In the genomic region with DNA sequence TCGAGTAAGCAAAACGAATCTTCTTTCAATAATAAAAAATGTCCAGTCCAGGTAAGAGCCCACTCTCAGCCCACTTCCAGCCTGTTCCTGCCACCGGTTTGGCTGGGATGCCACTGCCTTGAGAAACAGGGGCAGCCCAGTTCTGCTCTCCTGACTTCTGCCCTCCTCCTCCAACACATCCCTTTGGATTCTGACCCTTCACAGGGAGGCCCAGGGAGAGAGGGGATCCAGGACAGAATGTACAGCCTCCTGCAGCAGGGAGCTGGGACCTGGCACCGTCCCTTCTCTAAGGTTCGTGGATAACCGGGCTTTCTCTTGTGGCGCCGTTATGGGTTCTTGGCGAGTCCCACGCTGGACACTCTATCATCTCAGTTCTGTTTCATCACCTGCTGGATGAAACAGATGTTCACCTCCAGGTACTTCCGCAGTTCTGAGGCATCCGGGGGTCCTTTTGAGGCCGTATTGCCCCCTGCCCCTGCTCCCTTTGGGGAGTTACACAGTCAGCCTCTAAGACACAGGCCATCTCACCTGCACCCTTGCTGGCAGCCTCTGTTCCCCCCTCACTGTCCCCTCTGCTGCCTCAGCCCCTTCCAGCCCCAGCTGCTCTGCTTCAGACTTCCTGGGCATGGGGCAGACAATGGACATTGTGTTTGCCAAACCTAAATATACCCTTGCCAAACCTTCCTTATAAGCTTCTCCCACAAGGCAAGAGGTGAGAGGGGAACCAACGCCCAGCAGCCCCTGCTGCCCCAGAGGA, we compare ENCODE assay signal across 23 cellular contexts.
DNase-seq lines count a peak whose midpoint lies in the region; TF ChIP-seq lines count a peak whose summit lies in the region.
"Had no signal": no experiment of that assay in that cellular context is flagged by ENCODE, and none has a peak within 500 bp of the region (broad histone marks: within the 10 kb centered on the region; RNA-seq: fewer than 3 reads in every experiment).

No MANE protein-coding gene starts in this region.

- H3K27ac ChIP-seq in coronary artery, result no peak overlapping the region
- H3K27ac ChIP-seq: C4-2B had no signal

- no peak overlapping the region for H3K4me3 ChIP-seq in coronary artery
- H3K4me3 ChIP-seq: GM23338 had no signal

- H3K27ac Mint-ChIP-seq in brain (peak overlapping the region in 4 of 5 experiments; percentile 59 to 87 (median 80)), type B pancreatic cell (no peak overlapping the region)
- H3K27ac Mint-ChIP-seq: B cell; CD8-positive, alpha-beta memory T cell; GM23338; H9 had no signal

- H3K36me3 Mint-ChIP-seq in brain (no peaks in the 10 kb centered on the region), type B pancreatic cell (no peaks in the 10 kb centered on the region)
- H3K36me3 Mint-ChIP-seq: CD8-positive, alpha-beta memory T cell had no signal

- peaks cover 0 to 2% (median 0%) of the 10 kb centered on the region in 5 experiments for H3K9me3 Mint-ChIP-seq in brain
- H3K9me3 Mint-ChIP-seq in type B pancreatic cell, result no peaks in the 10 kb centered on the region
- H3K9me3 Mint-ChIP-seq: CD8-positive, alpha-beta memory T cell; GM23338; H9 had no signal

- no peak for TF ChIP-seq CTCF in brain (conservative IDR thresholded peaks at IDR 0.05)
- no peak for TF ChIP-seq CTCF in coronary artery (IDR thresholded peaks at IDR 0.05)
- TF ChIP-seq CTCF in type B pancreatic cell (conservative IDR thresholded peaks at IDR 0.05), result no peak

- H3K4me3 Mint-ChIP-seq in brain (no peak overlapping the region), type B pancreatic cell (no peak overlapping the region)
- H3K4me3 Mint-ChIP-seq: B cell; CD8-positive, alpha-beta memory T cell; GM23338; H9 had no signal

- H3K4me1 Mint-ChIP-seq in brain (peaks cover 41% of the 10 kb centered on the region), type B pancreatic cell (ENCODE audit: unreplicated experiment) (peaks cover 10% of the 10 kb centered on the region)
- H3K4me1 Mint-ChIP-seq: B cell; CD8-positive, alpha-beta memory T cell; GM23338 had no signal

- H3K27me3 Mint-ChIP-seq in brain (no peaks in the 10 kb centered on the region), type B pancreatic cell (peaks cover 13% of the 10 kb centered on the region)

- peak; percentile 55 for DNase-seq in coronary artery (ENCODE audit: low spot score)
- peak; percentile 60 for DNase-seq in mesenteric fat pad (ENCODE audit: low spot score)
- peak; percentile 58 for DNase-seq in type B pancreatic cell (ENCODE audit: extremely low spot score, unreplicated experiment)
- DNase-seq in stimulated activated CD4-positive, alpha-beta T cell treated with anti-CD3 and anti-CD28 coated beads, Interleukin-4, amount 100 ng/mL, for 1 hour, result no peak
- no peak for DNase-seq in NCI-H1694 (lab: John Stamatoyannopoulos, UW)
- no peak for DNase-seq in NK-92 treated with Interleukin-12 subunit alpha and Interleukin-12 subunit beta, amount 100 ng/mL, for 24 hours (lab: John Stamatoyannopoulos, UW)
- DNase-seq: CD8-positive, alpha-beta memory T cell; DMS 273 treated with DMSO at 0.1 percent for 48 hours; DMS79 treated with DMSO at 0.1 percent for 48 hours; GF-D8; H9; KBM-7; MV-4-11; NCI-H2029 treated with DMSO at 0.1 percent for 48 hours; NCI-H2227 treated with DMSO at 0.1 percent for 48 hours; NCI-H526 treated with DMSO at 0.1 percent for 48 hours; OCI-M1; SIG-M5; SK-N-SH had no signal

Comparison
In these comparisons a context has a peak if more than half of its experiments do, and no peak if none do; other contexts are left out.
1. DNase-seq: peak in coronary artery (single experiment), mesenteric fat pad (single experiment) and type B pancreatic cell (single experiment); none in stimulated activated CD4-positive, alpha-beta T cell treated with anti-CD3 and anti-CD28 coated beads, Interleukin-4, amount 100 ng/mL, for 1 hour (single experiment), NCI-H1694 (single experiment) and NK-92 treated with Interleukin-12 subunit alpha and Interleukin-12 subunit beta, amount 100 ng/mL, for 24 hours (single experiment).